In genomic region chr17:1560582-1561170, GRCh38 we compare ENCODE assay signal across 11 cellular contexts. TPM values are rescaled to one million over a fixed set of nuclear protein-coding genes. Genes with fewer than 3 reads are reported as not detected.
DNase-seq lines count a peak whose midpoint lies in the region; ATAC-seq and TF ChIP-seq lines count a peak whose summit lies in the region.
"Had no signal": no experiment of that assay in that cellular context is flagged by ENCODE, and none has a peak within 500 bp of the region (broad histone marks: within the 10 kb centered on the region; RNA-seq: fewer than 3 reads in every experiment).

No MANE protein-coding gene starts in this region.

- no peak overlapping the region for H3K27ac ChIP-seq in left ventricle myocardium inferior (replicated peaks)

- H3K9me3 Mint-ChIP-seq in memory B cell (no peaks in the 10 kb centered on the region), type B pancreatic cell (no peaks in the 10 kb centered on the region)

- H3K36me3 Mint-ChIP-seq in memory B cell: no peaks in the 10 kb centered on the region
- peaks cover 9% of the 10 kb centered on the region for H3K36me3 Mint-ChIP-seq in type B pancreatic cell

- ATAC-seq in Right ventricle myocardium inferior (no peak), memory B cell (ENCODE audit: low read depth) (no peak)

- no peak for TF ChIP-seq CTCF in left ventricle myocardium inferior (IDR thresholded peaks at IDR 0.05; ENCODE audit: borderline replicate concordance)
- TF ChIP-seq CTCF in type B pancreatic cell (conservative IDR thresholded peaks at IDR 0.05): no peak

- H3K4me3 Mint-ChIP-seq in memory B cell (peak overlapping the region; percentile 79), type B pancreatic cell (peak overlapping the region; percentile 90)

- peaks cover 44% of the 10 kb centered on the region for H3K4me1 Mint-ChIP-seq in memory B cell
- peaks cover 43% of the 10 kb centered on the region for H3K4me1 Mint-ChIP-seq in type B pancreatic cell (ENCODE audit: unreplicated experiment)

- DNase-seq in left ventricle myocardium inferior (no peak), Right ventricle myocardium inferior (ENCODE audit: missing footprints) (no peak), adipocyte (ENCODE audit: low read depth) (no peak), memory B cell (ENCODE audit: low spot score in 2 of 2) (no peak), type B pancreatic cell (ENCODE audit: extremely low spot score, unreplicated experiment) (no peak), NCI-H345 treated with DMSO at 0.1 percent for 48 hours (lab: John Stamatoyannopoulos, UW; ENCODE audit: unreplicated experiment) (no peak), NCI-H2107 treated with DMSO at 0.1 percent for 48 hours (lab: John Stamatoyannopoulos, UW; ENCODE audit: unreplicated experiment) (no peak)
- DNase-seq in stimulated activated CD4-positive, alpha-beta T cell treated with anti-CD3 and anti-CD28 coated beads, Interleukin-2, amount 100 ng/mL, for 48 hours: no peak
- DNase-seq: NCI-H510A had no signal

- H3K27me3 Mint-ChIP-seq in memory B cell (no peaks in the 10 kb centered on the region), type B pancreatic cell (peaks cover 5% of the 10 kb centered on the region)

- H3K36me3 ChIP-seq in left ventricle myocardium inferior (peaks cover 13% of the 10 kb centered on the region), adipocyte (ENCODE audit: control insufficient read depth, insufficient read depth, low read length, severe bottlenecking) (peaks cover 5% of the 10 kb centered on the region)
- H3K36me3 ChIP-seq: thoracic aorta had no signal

- intact Hi-C loops in left ventricle myocardium inferior (cut with micrococcal nuclease) (no loop called here), Right ventricle myocardium inferior (cut with DNase I) (loop anchor here (10.0 kb wide), 1 partner anchor 484 kb away; the partner anchor contains the start of gene OVCA2)

- H3K9ac ChIP-seq in adipocyte (ENCODE audit: low read length): peak overlapping the region; percentile 90

- H3K27me3 ChIP-seq in left ventricle myocardium inferior (ENCODE audit: low read depth): no peaks in the 10 kb centered on the region
- no peaks in the 10 kb centered on the region for H3K27me3 ChIP-seq in adipocyte (replicated peaks; ENCODE audit: control insufficient read depth, insufficient read depth, low read length)
- H3K27me3 ChIP-seq: right atrium auricular region had no signal

- peak overlapping the region; percentile 90 for H3K4me3 ChIP-seq in left ventricle myocardium inferior
- peak overlapping the region; percentile 89 for H3K4me3 ChIP-seq in adipocyte (ENCODE audit: low read length)

- H3K9me3 ChIP-seq in left ventricle myocardium inferior (replicated peaks) (no peaks in the 10 kb centered on the region), adipocyte (ENCODE audit: control insufficient read depth, low read length) (no peaks in the 10 kb centered on the region)
- H3K9me3 ChIP-seq: right atrium auricular region, thoracic aorta had no signal

- H3K27ac Mint-ChIP-seq in memory B cell (no peak overlapping the region), type B pancreatic cell (peak overlapping the region; percentile 88)

- H3K4me1 ChIP-seq in left ventricle myocardium inferior: peaks cover 41% of the 10 kb centered on the region
- peaks cover 40% of the 10 kb centered on the region for H3K4me1 ChIP-seq in adipocyte (ENCODE audit: control insufficient read depth, insufficient read depth, low read length)

RNA-seq across cellular contexts. Expression of gene PITPNA, which starts 1.9 kb away (rescaled TPM):
- total RNA-seq in left ventricle myocardium inferior: 49.1 TPM
- total RNA-seq in Right ventricle myocardium inferior: 52.9 TPM
- 64.5 and 76.1 TPM in 2 replicates for total RNA-seq in type B pancreatic cell (ENCODE audit: low replicate concordance)

RNA-seq across cellular contexts. Expression of gene INPP5K, which starts 44.3 kb away (rescaled TPM):
- total RNA-seq in left ventricle myocardium inferior (35.2 TPM), Right ventricle myocardium inferior (35.4 TPM), type B pancreatic cell (ENCODE audit: low replicate concordance) (21.2 and 29.7 TPM in 2 replicates)
